Comparison of ENCODE assay signal across 8 cellular contexts in the genomic region with DNA sequence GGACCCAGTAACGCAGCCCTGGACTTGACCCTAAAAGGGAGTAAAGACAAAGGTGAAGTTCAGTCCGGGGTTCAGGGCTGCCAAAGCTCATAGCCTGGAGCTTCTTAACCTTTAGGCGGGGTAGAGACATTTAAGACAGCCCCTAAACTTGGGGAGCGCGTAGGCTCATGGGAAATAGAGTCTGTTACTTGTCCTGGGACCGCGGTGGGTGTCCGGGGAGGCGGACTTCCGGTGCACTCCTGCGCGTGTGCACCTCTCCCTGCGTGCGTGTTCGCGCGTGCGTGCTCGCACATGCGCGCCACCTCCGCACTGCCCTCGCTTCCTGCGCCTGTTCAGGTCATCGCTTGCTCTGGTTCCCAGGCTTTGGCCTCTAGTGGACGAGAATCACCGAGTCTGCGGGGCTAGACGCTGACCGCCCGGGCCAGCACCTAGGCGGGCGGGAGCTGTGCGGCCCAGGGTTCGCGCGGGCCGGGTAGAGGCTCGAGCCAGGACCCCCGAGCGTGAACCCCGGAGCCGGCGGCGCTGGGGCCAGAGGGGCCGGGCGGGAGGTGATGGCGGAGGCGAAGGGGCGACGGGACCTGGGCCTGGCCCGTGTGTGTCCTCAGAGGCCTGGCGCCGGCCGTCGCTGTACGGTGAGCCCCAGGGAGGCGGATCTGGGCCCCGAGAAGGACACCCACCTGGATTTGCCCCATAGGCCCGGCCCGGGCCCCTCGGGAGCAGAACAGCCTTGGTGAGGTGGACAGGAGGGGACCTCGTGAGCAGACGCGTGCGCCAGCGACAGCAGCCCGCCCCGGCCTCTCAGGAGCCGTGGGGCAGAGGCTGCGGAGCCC. TPM values are rescaled to one million over a fixed set of nuclear protein-coding genes. Genes with fewer than 3 reads are reported as not detected.
DNase-seq lines count a peak whose midpoint lies in the region; ATAC-seq and TF ChIP-seq lines count a peak whose summit lies in the region.
"Not testable (repeated sequence)": the region's sequence is repeated elsewhere in the genome, so short reads cannot be mapped to it uniquely, and the experiment has no call there.

No MANE protein-coding gene starts in this region.

- TF ChIP-seq POLR2A in NB4 (IDR thresholded peaks at IDR 0.05; ENCODE audit: extremely low read depth, insufficient read length): peak; percentile 65
- not testable (repeated sequence) for TF ChIP-seq POLR2A in testis (IDR thresholded peaks at IDR 0.05)

- H3K9me3 ChIP-seq in SK-N-MC (ENCODE audit: low read depth, low read length); testis: not testable (repeated sequence)

- peak overlapping the region; percentile 91 for H3K9ac ChIP-seq in SK-N-MC (ENCODE audit: insufficient read length)

- H3K36me3 ChIP-seq in SK-N-MC (ENCODE audit: insufficient read depth, low read length); testis (ENCODE audit: low read depth, missing control alignments): not testable (repeated sequence)

- 0% methylated on average over 8 to 45 of the region's 71 CpGs for WGBS in testis, 2 donors

- H3K9me3 Mint-ChIP-seq in activated naive CD4-positive, alpha-beta T cell treated with anti-CD3 and anti-CD28 coated beads, Interleukin-2, amount 50 U/mL, for 24 hours; glutamatergic neuron (ENCODE audit: unreplicated experiment): not testable (repeated sequence)

- POLR2A ChIA-PET in GM10248 (lab: Yijun Ruan, JAX): not testable (repeated sequence)

- ATAC-seq in HG02588 (IDR thresholded peaks at IDR 0.05; ENCODE audit: unreplicated experiment) (peak; percentile 100), omental fat pad (ENCODE audit: low FRiP score) (peak; percentile 100)

- H3K4me1 Mint-ChIP-seq in activated naive CD4-positive, alpha-beta T cell treated with anti-CD3 and anti-CD28 coated beads, Interleukin-2, amount 50 U/mL, for 24 hours: peaks cover 23% of the 10 kb centered on the region
- H3K4me1 Mint-ChIP-seq in glutamatergic neuron (ENCODE audit: low read depth, unreplicated experiment): not testable (repeated sequence)

- not testable (repeated sequence) for TF ChIP-seq CTCF in GM10248 (IDR thresholded peaks at IDR 0.05; ENCODE audit: control extremely low read depth, extremely low read depth, low read depth, missing control alignments); NB4 (IDR thresholded peaks at IDR 0.05; ENCODE audit: low read depth, low read length); glutamatergic neuron (IDR thresholded peaks at IDR 0.05; ENCODE audit: partially characterized antibody, unreplicated experiment); omental fat pad (IDR thresholded peaks at IDR 0.05)
- peak in 1 of 3 experiments; percentile 22 for TF ChIP-seq CTCF in testis (IDR thresholded peaks at IDR 0.05)

- peak overlapping the region; percentile 93 for H3K4me3 Mint-ChIP-seq in activated naive CD4-positive, alpha-beta T cell treated with anti-CD3 and anti-CD28 coated beads, Interleukin-2, amount 50 U/mL, for 24 hours
- H3K4me3 Mint-ChIP-seq in glutamatergic neuron (ENCODE audit: unreplicated experiment): peak overlapping the region; percentile 94

- H3K4me3 ChIP-seq in NB4 (ENCODE audit: low read depth, low read length) (peak overlapping the region; percentile 66), SK-N-MC (peak overlapping the region; percentile 86), testis (peak overlapping the region; percentile 96 to 99)

- CTCF ChIA-PET in GM10248 (lab: Yijun Ruan, JAX): not testable (repeated sequence)

- not testable (repeated sequence) for H3K36me3 Mint-ChIP-seq in activated naive CD4-positive, alpha-beta T cell treated with anti-CD3 and anti-CD28 coated beads, Interleukin-2, amount 50 U/mL, for 24 hours; glutamatergic neuron (ENCODE audit: unreplicated experiment)

- H3K27ac Mint-ChIP-seq in activated naive CD4-positive, alpha-beta T cell treated with anti-CD3 and anti-CD28 coated beads, Interleukin-2, amount 50 U/mL, for 24 hours: peak overlapping the region; percentile 96
- peak overlapping the region; percentile 88 for H3K27ac Mint-ChIP-seq in glutamatergic neuron (ENCODE audit: unreplicated experiment)

- H3K4me1 ChIP-seq in testis: not testable (repeated sequence)

- H3K27me3 ChIP-seq in testis: not testable (repeated sequence)

- not testable (repeated sequence) for H3K27me3 Mint-ChIP-seq in activated naive CD4-positive, alpha-beta T cell treated with anti-CD3 and anti-CD28 coated beads, Interleukin-2, amount 50 U/mL, for 24 hours; glutamatergic neuron (ENCODE audit: unreplicated experiment)

- DNase-seq in GM10248 (ENCODE audit: extremely low spot score) (peak; percentile 83), NB4 (ENCODE audit: low read depth) (peak; percentile 99), SK-N-MC (ENCODE audit: low read depth, low spot score) (peak; percentile 30), glutamatergic neuron (peak; percentile 81), omental fat pad (ENCODE audit: low spot score) (peak; percentile 44), testis (peak; percentile 93)

- H3K27ac ChIP-seq in SK-N-MC: not testable (repeated sequence)
- H3K27ac ChIP-seq in testis: peak overlapping the region; percentile 89 to 92

- intact Hi-C loops in testis (cut with DNase I; ENCODE audit: low total_unique reads): not testable (repeated sequence)

RNA-seq across cellular contexts. Expression of gene SPDYE16, which starts 6.1 kb away (rescaled TPM):
- 0.20 TPM for total RNA-seq in glutamatergic neuron (ENCODE audit: unreplicated experiment)
- total RNA-seq in omental fat pad: not detected
- total RNA-seq in testis: 1 to 10 TPM in 1 of 2 donors, under 1 TPM in 1; 0.68 to 1.3 TPM
- 4.1 TPM for polyA plus RNA-seq in testis (ENCODE audit: insufficient read depth, low read depth, low replicate concordance)

RNA-seq across cellular contexts. Expression of gene UPK3B, which starts 38.9 kb away (rescaled TPM):
- 6.5 TPM for total RNA-seq in glutamatergic neuron (ENCODE audit: unreplicated experiment)
- 100 to 1,000 TPM in 1 of 4 donors, 10 to 100 TPM in 2, 1 to 10 TPM in 1; 4.6 to 636 (median 52.6) TPM for total RNA-seq in omental fat pad
- total RNA-seq in testis: 10 to 100 TPM; 19.1 to 27.1 TPM
- 66.8 TPM for polyA plus RNA-seq in testis (ENCODE audit: insufficient read depth, low read depth, low replicate concordance)

Comparison
In these comparisons a context has a peak if more than half of its experiments do, and no peak if none do; other contexts are left out.
1. DNase-seq: peak in every context shown above with its lines; median percentile 99 in NB4; 93 in testis; 83 in GM10248; 81 in glutamatergic neuron; 44 in omental fat pad; 30 in SK-N-MC.